Comparison of ENCODE assay signal across 8 cellular contexts in genomic region chr7:99579956-99580777, GRCh38. TPM values are rescaled to one million over a fixed set of nuclear protein-coding genes. Genes with fewer than 3 reads are reported as not detected.
DNase-seq lines count a peak whose midpoint lies in the region; TF ChIP-seq lines count a peak whose summit lies in the region.

No MANE protein-coding gene starts in this region.

- no peaks in the 10 kb centered on the region for H3K79me2 ChIP-seq in neural progenitor cell (ENCODE audit: low read depth)

- DNase-seq in DMS79 treated with DMSO at 0.1 percent for 48 hours (lab: John Stamatoyannopoulos, UW): peak; percentile 63
- peak; percentile 34 for DNase-seq in NCI-H526 treated with DMSO at 0.1 percent for 48 hours (lab: John Stamatoyannopoulos, UW)
- DNase-seq in activated T-helper 1 cell treated with Interleukin-2 at 50 U/mL for 16 hours (ENCODE audit: low read depth): peak; percentile 37
- peak; percentile 39 for DNase-seq in fibroblast of the aortic adventitia (ENCODE audit: low read depth)
- DNase-seq in neural progenitor cell (ENCODE audit: low spot score): peak; percentile 88
- DNase-seq in suprapubic skin (ENCODE audit: low spot score in 2 of 2): no peak
- no peak for DNase-seq in NCI-H2196 (lab: John Stamatoyannopoulos, UW; ENCODE audit: unreplicated experiment)
- DNase-seq in epidermal melanocyte (ENCODE audit: insufficient read length, low spot score): no peak

- H3K4me1 ChIP-seq in neural progenitor cell: no peaks in the 10 kb centered on the region
- H3K4me1 ChIP-seq in suprapubic skin: peaks cover 16% of the 10 kb centered on the region

- H3K27me3 ChIP-seq in neural progenitor cell: no peaks in the 10 kb centered on the region
- H3K27me3 ChIP-seq in suprapubic skin: no peaks in the 10 kb centered on the region

- H3K9me3 ChIP-seq in neural progenitor cell (ENCODE audit: low read depth) (no peaks in the 10 kb centered on the region), suprapubic skin (no peaks in the 10 kb centered on the region)

- peak overlapping the region; percentile 98 for H3K27ac Mint-ChIP-seq in neural progenitor cell

- H4K20me1 ChIP-seq in neural progenitor cell (ENCODE audit: low read depth): peaks cover 11% of the 10 kb centered on the region

- no peaks in the 10 kb centered on the region for H3K36me3 ChIP-seq in neural progenitor cell
- H3K36me3 ChIP-seq in suprapubic skin: no peaks in the 10 kb centered on the region

- H3K27ac ChIP-seq in neural progenitor cell: no peak overlapping the region
- H3K27ac ChIP-seq in suprapubic skin: no peak overlapping the region

- peak overlapping the region; percentile 97 for H2AFZ ChIP-seq in neural progenitor cell (replicated peaks)

- H3K9me3 Mint-ChIP-seq in neural progenitor cell: no peaks in the 10 kb centered on the region

- peaks cover 42% of the 10 kb centered on the region for H3F3A ChIP-seq in neural progenitor cell (ENCODE audit: low read depth)

- H3K4me3 ChIP-seq in fibroblast of the aortic adventitia (ENCODE audit: low read depth, low read length) (peak overlapping the region; percentile 66), neural progenitor cell (peak overlapping the region; percentile 66), suprapubic skin (peak overlapping the region; percentile 61)

- peak overlapping the region; percentile 93 for H3K4me2 ChIP-seq in neural progenitor cell

- WGBS in suprapubic skin: 4% methylated on average over 38 of the region's 54 CpGs

- H3K36me3 Mint-ChIP-seq in neural progenitor cell: no peaks in the 10 kb centered on the region

- peak; percentile 37 for TF ChIP-seq CTCF in fibroblast of the aortic adventitia (IDR thresholded peaks at IDR 0.05; ENCODE audit: insufficient read depth, low read length)
- TF ChIP-seq CTCF in neural progenitor cell (IDR thresholded peaks at IDR 0.05): peak; percentile 71
- TF ChIP-seq CTCF in suprapubic skin (IDR thresholded peaks at IDR 0.05): peak in 1 of 2 donors; percentile 17

- no peak for TF ChIP-seq POLR2A in suprapubic skin (IDR thresholded peaks at IDR 0.05)

- H3K9ac ChIP-seq in neural progenitor cell: peak overlapping the region; percentile 9

- H3K4me1 Mint-ChIP-seq in neural progenitor cell: peaks cover 9% of the 10 kb centered on the region

- H3K27me3 Mint-ChIP-seq in neural progenitor cell (ENCODE audit: insufficient read depth, low read depth): peaks cover 2% of the 10 kb centered on the region

- peak overlapping the region; percentile 93 for H3K4me3 Mint-ChIP-seq in neural progenitor cell

- TF ChIP-seq EP300 in suprapubic skin (IDR thresholded peaks at IDR 0.05): no peak

RNA-seq across cellular contexts. Expression of gene TMEM225B, which starts 17.9 kb away (rescaled TPM):
- total RNA-seq in fibroblast of the aortic adventitia (ENCODE audit: low replicate concordance) (0.54 TPM in 1 of 2 replicates, not detected in the other), neural progenitor cell (ENCODE audit: low replicate concordance) (0.53 TPM in 1 of 2 replicates, not detected in the other), suprapubic skin (1 to 10 TPM; 1.4 to 6.8 (median 2.1) TPM)

RNA-seq across cellular contexts. Expression of gene ZNF655, which starts 21.7 kb away (rescaled TPM):
- 54.2 and 76.0 TPM in 2 replicates for total RNA-seq in fibroblast of the aortic adventitia (ENCODE audit: low replicate concordance)
- total RNA-seq in neural progenitor cell (ENCODE audit: low replicate concordance): 59.3 and 66.3 TPM in 2 replicates
- total RNA-seq in suprapubic skin: 100 to 1,000 TPM; 122 to 240 (median 146) TPM

RNA-seq across cellular contexts. Expression of gene FAM200A, which starts 28.3 kb away (rescaled TPM):
- 5.9 and 8.9 TPM in 2 replicates for total RNA-seq in fibroblast of the aortic adventitia (ENCODE audit: low replicate concordance)
- total RNA-seq in neural progenitor cell (ENCODE audit: low replicate concordance): 14.7 and 21.1 TPM in 2 replicates
- total RNA-seq in suprapubic skin: 1 to 10 TPM; 2.7 to 6.9 (median 5.0) TPM

RNA-seq across cellular contexts. Expression of gene ZSCAN25, which starts 36.6 kb away (rescaled TPM):
- total RNA-seq in fibroblast of the aortic adventitia (ENCODE audit: low replicate concordance): 8.1 and 22.0 TPM in 2 replicates
- total RNA-seq in neural progenitor cell (ENCODE audit: low replicate concordance): 8.7 and 13.3 TPM in 2 replicates
- total RNA-seq in suprapubic skin: 10 to 100 TPM; 15.3 to 46.1 (median 20.0) TPM

Comparison
In these comparisons a context has a peak if more than half of its experiments do, and no peak if none do; other contexts are left out.
1. DNase-seq: peak in DMS79 treated with DMSO at 0.1 percent for 48 hours (single experiment), NCI-H526 treated with DMSO at 0.1 percent for 48 hours (single experiment), activated T-helper 1 cell treated with Interleukin-2 at 50 U/mL for 16 hours (single experiment), fibroblast of the aortic adventitia (single experiment) and neural progenitor cell (single experiment); none in suprapubic skin (0 of 2), NCI-H2196 (single experiment) and epidermal melanocyte (single experiment).
2. Peak in every context shown above with its lines, with median percentiles within 50 percentile points of each other: H3K4me3 ChIP-seq.